In the genomic region with DNA sequence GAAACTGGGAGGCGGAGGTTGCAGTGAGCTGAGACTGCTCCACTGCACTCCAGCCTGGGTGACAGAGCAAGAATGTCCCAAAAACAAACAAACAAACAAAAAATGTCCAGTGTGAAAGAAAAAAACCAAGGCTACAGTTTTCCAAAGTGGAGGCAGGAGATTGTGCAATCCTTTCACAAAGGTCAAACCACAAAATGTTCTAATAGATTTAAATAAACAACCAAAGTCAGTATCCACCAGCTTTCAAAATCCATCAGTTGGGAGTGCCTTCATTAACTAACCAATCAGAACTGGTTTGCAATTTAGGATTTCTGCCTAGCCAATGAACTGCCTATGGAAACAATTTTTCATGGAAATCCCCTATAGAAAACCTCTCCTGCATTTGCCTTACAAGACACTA, we compare ENCODE assay signal across 34 cellular contexts. TPM values are rescaled to one million over a fixed set of nuclear protein-coding genes. Genes with fewer than 3 reads are reported as not detected.
A peak's percentile ranks its signal among the peaks of the same experiment; 100 is the strongest.
DNase-seq lines count a peak whose midpoint lies in the region; ATAC-seq, FAIRE-seq and TF ChIP-seq lines count a peak whose summit lies in the region.
"Had no signal": no experiment of that assay in that cellular context is flagged by ENCODE, and none has a peak within 500 bp of the region (broad histone marks: within the 10 kb centered on the region; RNA-seq: fewer than 3 reads in every experiment).

No MANE protein-coding gene starts in this region.

- H3K9me1 ChIP-seq in K562 (ENCODE audit: control insufficient read depth, insufficient read depth, low read length) = no peaks in the 10 kb centered on the region

- TF ChIP-seq RAD21 in K562 (CRISPR knock-in tag; conservative IDR thresholded peaks at IDR 0.05 in 1 of 2, IDR thresholded peaks at IDR 0.05 in 1 of 2) = no peak

- CTCF ChIA-PET in K562 (lab: Yijun Ruan, JAX; ENCODE audit: low intra/inter-chr PET ratio) = no interaction called here

- H3K27me3 ChIP-seq in K562 (ENCODE audit: control insufficient read depth in 2 of 2, insufficient read depth in 2 of 2, low read length in 2 of 2) = no peaks in the 10 kb centered on the region
- H3K27me3 ChIP-seq: ascending aorta, esophagus muscularis mucosa, upper lobe of left lung had no signal

- H3K36me3 ChIP-seq in K562 (ENCODE audit: control insufficient read depth, insufficient read depth, low read length) = no peaks in the 10 kb centered on the region
- H3K36me3 ChIP-seq: ascending aorta, esophagus muscularis mucosa, lower lobe of right lung, upper lobe of left lung had no signal

- H3K4me2 ChIP-seq in K562 (ENCODE audit: insufficient read depth, low read length) = no peak overlapping the region
- H3K4me2 ChIP-seq: GM23338 had no signal

- H4K20me1 ChIP-seq in K562 (replicated peaks; ENCODE audit: control insufficient read depth, insufficient read depth, low read length) = no peaks in the 10 kb centered on the region

- H3K9me3 Mint-ChIP-seq in stimulated activated effector memory CD8-positive, alpha-beta T cell treated with anti-CD3 and anti-CD28 coated beads, Interleukin-12 subunit alpha, Interleukin-12 subunit beta, amount 100 ng/mL, for 72 hours = peaks cover 2% of the 10 kb centered on the region
- H3K9me3 Mint-ChIP-seq: activated CD4-positive, alpha-beta memory T cell treated with anti-CD3 and anti-CD28 coated beads for 36 hours; activated T-helper 2 cell treated with anti-CD3 and anti-CD28 coated beads, Interferon-gamma antibody, Interleukin-2, Interleukin-4, amounts not matched to agents 10 μg/mL and 5 μg/mL and 100 μg/mL, durations not matched to agents 14 hours and 24 hours and 36 hours; dendritic cell treated with granulocyte-macrophage colony-stimulating factor and Interleukin-4, amounts not matched to agents 40 ng/mL and 50 ng/mL, for 4 days; natural killer cell treated with Interleukin-12 subunit alpha and Interleukin-12 subunit beta and Interleukin-15 and Interleukin-18, amount 100 ng/mL, for 72 hours had no signal

- no peak for TF ChIP-seq EP300 in K562 (IDR thresholded peaks at IDR 0.05; ENCODE audit: low read length)

- no TSS peak for BruUV-seq in K562 (replicated peaks; lab: Mats Ljungman, UMichigan)

- intact Hi-C loops in K562 (cut with micrococcal nuclease) = no loop called here

- in situ Hi-C loops in K562 (cut with MboI) = no loop called here

- ATAC-seq in K562 (no peak), GM18517 (IDR thresholded peaks at IDR 0.05; ENCODE audit: unreplicated experiment) (no peak), HG03095 (IDR thresholded peaks at IDR 0.05; ENCODE audit: unreplicated experiment) (no peak), GM18505 (IDR thresholded peaks at IDR 0.05; ENCODE audit: unreplicated experiment) (no peak)
- ATAC-seq in stimulated activated effector memory CD8-positive, alpha-beta T cell treated with anti-CD3 and anti-CD28 coated beads, Interleukin-12 subunit alpha, Interleukin-12 subunit beta, amount 100 ng/mL, for 72 hours = no peak
- ATAC-seq: activated CD4-positive, CD25-positive, alpha-beta regulatory T cell treated with anti-CD3 and anti-CD28 coated beads, Interleukin-2, amount 50 U/mL, for 24 hours; activated naive CD4-positive, alpha-beta T cell treated with anti-CD3 and anti-CD28 coated beads, Interleukin-2, amount 50 U/mL, for 72 hours; GM23338; lower lobe of right lung; mucosa of descending colon; natural killer cell treated with Interleukin-12 subunit alpha and Interleukin-12 subunit beta and Interleukin-15 and Interleukin-18, amount 100 ng/mL, for 72 hours; T-helper 17 cell had no signal

- H3K4me1 Mint-ChIP-seq in stimulated activated effector memory CD8-positive, alpha-beta T cell treated with anti-CD3 and anti-CD28 coated beads, Interleukin-12 subunit alpha, Interleukin-12 subunit beta, amount 100 ng/mL, for 72 hours = no peaks in the 10 kb centered on the region
- H3K4me1 Mint-ChIP-seq: endodermal cell, T-helper 17 cell had no signal

- H3K4me3 Mint-ChIP-seq in stimulated activated effector memory CD8-positive, alpha-beta T cell treated with anti-CD3 and anti-CD28 coated beads, Interleukin-12 subunit alpha, Interleukin-12 subunit beta, amount 100 ng/mL, for 72 hours = no peak overlapping the region
- H3K4me3 Mint-ChIP-seq: activated CD4-positive, alpha-beta memory T cell treated with anti-CD3 and anti-CD28 coated beads for 36 hours; dendritic cell treated with granulocyte-macrophage colony-stimulating factor and Interleukin-4, amounts not matched to agents 40 ng/mL and 50 ng/mL, for 4 days; endodermal cell; GM23338; natural killer cell treated with Interleukin-12 subunit alpha and Interleukin-12 subunit beta and Interleukin-15 and Interleukin-18, amount 100 ng/mL, for 72 hours; T-helper 17 cell had no signal

- H3K27ac Mint-ChIP-seq in stimulated activated effector memory CD8-positive, alpha-beta T cell treated with anti-CD3 and anti-CD28 coated beads, Interleukin-12 subunit alpha, Interleukin-12 subunit beta, amount 100 ng/mL, for 72 hours = no peak overlapping the region
- H3K27ac Mint-ChIP-seq: activated CD4-positive, alpha-beta memory T cell treated with anti-CD3 and anti-CD28 coated beads for 36 hours; activated naive CD4-positive, alpha-beta T cell treated with anti-CD3 and anti-CD28 coated beads, Interleukin-2, amount 50 U/mL, for 72 hours; activated T-helper 2 cell treated with anti-CD3 and anti-CD28 coated beads, Interferon-gamma antibody, Interleukin-2, Interleukin-4, amounts not matched to agents 10 μg/mL and 5 μg/mL and 100 μg/mL, durations not matched to agents 14 hours and 24 hours and 36 hours; dendritic cell treated with granulocyte-macrophage colony-stimulating factor and Interleukin-4, amounts not matched to agents 40 ng/mL and 50 ng/mL, for 4 days; endodermal cell; GM23338; natural killer cell treated with Interleukin-12 subunit alpha and Interleukin-12 subunit beta and Interleukin-15 and Interleukin-18, amount 100 ng/mL, for 72 hours had no signal

- POLR2A ChIA-PET in K562 (lab: Yijun Ruan, JAX) = no interaction called here

- DNase-seq in HCEC 1CT (peak; percentile 59), K562 (ENCODE audit: extremely low read depth in 1 of 4, low spot score in 3 of 4) (no peak), fibroblast of the aortic adventitia (ENCODE audit: low read depth) (peak; percentile 22), skeletal muscle cell (ENCODE audit: low read depth) (peak; percentile 32)
- no peak for DNase-seq in stimulated activated effector memory CD8-positive, alpha-beta T cell treated with anti-CD3 and anti-CD28 coated beads, Interleukin-12 subunit alpha, Interleukin-12 subunit beta, amount 100 ng/mL, for 72 hours (ENCODE audit: low spot score in 2 of 2)
- DNase-seq: activated CD4-positive, alpha-beta memory T cell treated with anti-CD3 and anti-CD28 coated beads for 36 hours; C1 segment of cervical spinal cord; central memory CD4-positive, alpha-beta T cell; DMS79; endodermal cell; head of caudate nucleus; kidney glomerular epithelial cell; lower lobe of right lung; MM.1S; mucosa of descending colon; NCI-H1417; NCI-H446; NCI-H82; stimulated activated CD4-positive, alpha-beta T cell treated with anti-CD3 and anti-CD28 coated beads, Interleukin-2, amount 100 ng/mL, for 24 hours; T-helper 17 cell; upper lobe of left lung had no signal

- H3K4me1 ChIP-seq in K562 (replicated peaks in 1 of 2; ENCODE audit: control insufficient read depth in 2 of 2, insufficient read depth in 2 of 2, low read length in 2 of 2) = no peaks in the 10 kb centered on the region
- H3K4me1 ChIP-seq: ascending aorta, esophagus muscularis mucosa, lower lobe of right lung, upper lobe of left lung had no signal

- H3K79me2 ChIP-seq in K562 (ENCODE audit: control insufficient read depth, insufficient read depth, low read length) = no peaks in the 10 kb centered on the region

- H3K9ac ChIP-seq in K562 (ENCODE audit: insufficient read depth in 1 of 2, low read depth in 2 of 2, low read length in 2 of 2) = no peak overlapping the region

- H2AFZ ChIP-seq in K562 (ENCODE audit: low read depth, low read length) = no peak overlapping the region
- H2AFZ ChIP-seq: GM23338 had no signal

- FAIRE-seq in K562 (lab: Jason Lieb, UNC) = no peak

- H3K4me3 ChIP-seq in K562 = no peak overlapping the region
- H3K4me3 ChIP-seq in fibroblast of the aortic adventitia (ENCODE audit: low read depth, low read length) = no peak overlapping the region
- no peak overlapping the region for H3K4me3 ChIP-seq in skeletal muscle cell (ENCODE audit: low read depth, low read length)
- H3K4me3 ChIP-seq: ascending aorta, esophagus muscularis mucosa, GM23338, lower lobe of right lung, mucosa of descending colon, SK-N-MC, upper lobe of left lung had no signal

- WGBS in K562 (ENCODE audit: insufficient coverage, low coverage, missing lambda C conversion rate) = 0% methylated on average over 1 of the region's 1 CpG

- no peaks in the 10 kb centered on the region for H3K9me3 ChIP-seq in K562 (replicated peaks; ENCODE audit: control insufficient read depth, insufficient read depth, low read depth, low read length)
- H3K9me3 ChIP-seq: ascending aorta, esophagus muscularis mucosa, lower lobe of right lung, mucosa of descending colon, upper lobe of left lung had no signal

- H3K36me3 Mint-ChIP-seq in stimulated activated effector memory CD8-positive, alpha-beta T cell treated with anti-CD3 and anti-CD28 coated beads, Interleukin-12 subunit alpha, Interleukin-12 subunit beta, amount 100 ng/mL, for 72 hours = no peaks in the 10 kb centered on the region
- H3K36me3 Mint-ChIP-seq: activated CD4-positive, alpha-beta memory T cell treated with anti-CD3 and anti-CD28 coated beads for 36 hours; activated naive CD4-positive, alpha-beta T cell treated with anti-CD3 and anti-CD28 coated beads, Interleukin-2, amount 50 U/mL, for 72 hours; natural killer cell treated with Interleukin-12 subunit alpha and Interleukin-12 subunit beta and Interleukin-15 and Interleukin-18, amount 100 ng/mL, for 72 hours had no signal

- H3K27ac ChIP-seq in K562 (ENCODE audit: extremely low read depth, low read depth, low read length) = no peak overlapping the region
- H3K27ac ChIP-seq: ascending aorta, esophagus muscularis mucosa, lower lobe of right lung, RWPE1, SK-N-MC, upper lobe of left lung had no signal

- TF ChIP-seq CTCF in K562 (IDR thresholded peaks at IDR 0.05 in 2 of 3, conservative IDR thresholded peaks at IDR 0.05 in 1 of 3; ENCODE audit: insufficient read depth in 2 of 3, low read depth in 1 of 3, low read length in 3 of 3) = no peak
- TF ChIP-seq CTCF in fibroblast of the aortic adventitia (IDR thresholded peaks at IDR 0.05; ENCODE audit: insufficient read depth, low read length) = no peak

- TF ChIP-seq POLR2A in K562 (conservative IDR thresholded peaks at IDR 0.05) (no peak), GM18505 (IDR thresholded peaks at IDR 0.05; ENCODE audit: borderline replicate concordance, extremely low read depth, insufficient read depth, insufficient read length) (no peak)

RNA-seq across cellular contexts. Expression of a gene that starts 52.3 kb away (rescaled TPM):
- 0.09 TPM in 1 of 2 replicates, not detected in the other for total RNA-seq in K562 (2011; cell fraction: chromatin; rRNA removed; ENCODE audit: low replicate concordance)
- total RNA-seq in K562 (2011; cell fraction: nucleolus; rRNA removed) = under 0.01 and 0.13 TPM in 2 replicates
- total RNA-seq in K562 (2011; cell fraction: nucleoplasm; rRNA removed) = not detected in 2 replicates
- not detected in 2 replicates for total RNA-seq in K562 (2014; rRNA removed)
- total RNA-seq in K562 (2014; rRNA removed; fragmentation: Illumina TruSeq; extraction: Trizol) = not detected in 2 replicates
- total RNA-seq in K562 (2015; rRNA removed; fragmentation: Illumina TruSeq; extraction: Trizol) = 0.04 and 0.14 TPM in 2 replicates
- 0.04 and 0.09 TPM in 2 replicates for total RNA-seq in K562 (2021)
- polyA plus RNA-seq in K562 (2011; rRNA removed) = 0.03 and 0.05 TPM in 2 replicates
- polyA plus RNA-seq in K562 (2011; cell fraction: cytosol; rRNA removed) = 0.04 and 0.06 TPM in 2 replicates
- 0.14 TPM in 2 replicates for polyA plus RNA-seq in K562 (2011; cell fraction: nucleus; rRNA removed)
- 0.04 and 0.07 TPM in 2 replicates for polyA plus RNA-seq in K562 (2012)
- polyA plus RNA-seq in K562 (2014; fragmentation: Illumina TruSeq; extraction: Trizol) = 0.03 TPM in 1 of 2 replicates, not detected in the other
- polyA plus RNA-seq in K562 (2014; fragmentation: Nextera tagmentation; extraction: Ambion mirVana) = not detected
- polyA plus RNA-seq in K562 (2014; rRNA removed) = 0.15 TPM in 1 of 2 replicates, not detected in the other
- polyA minus RNA-seq in K562 (2011; rRNA and poly(A)+ RNA removed) = 0.04 TPM in 1 of 2 replicates, not detected in the other
- polyA minus RNA-seq in K562 (2011; cell fraction: cytosol; rRNA and poly(A)+ RNA removed) = not detected in 2 replicates
- 0.11 and 0.13 TPM in 2 replicates for polyA minus RNA-seq in K562 (2011; cell fraction: nucleus; rRNA and poly(A)+ RNA removed)
- 0.49 and 1.6 TPM in 2 replicates for total RNA-seq in fibroblast of the aortic adventitia (ENCODE audit: low replicate concordance)

Comparison
In these comparisons a context has a peak if more than half of its experiments do, and no peak if none do; other contexts are left out.
1. DNase-seq: peak in HCEC 1CT (single experiment), fibroblast of the aortic adventitia (single experiment) and skeletal muscle cell (single experiment); none in K562 (0 of 4) and stimulated activated effector memory CD8-positive, alpha-beta T cell treated with anti-CD3 and anti-CD28 coated beads, Interleukin-12 subunit alpha, Interleukin-12 subunit beta, amount 100 ng/mL, for 72 hours (0 of 2).